Comparison of ENCODE assay signal across 22 cellular contexts in genomic region chr3:129615751-129616281, GRCh38. TPM values are rescaled to one million over a fixed set of nuclear protein-coding genes. Genes with fewer than 3 reads are reported as not detected.
DNase-seq lines count a peak whose midpoint lies in the region; ATAC-seq, FAIRE-seq and TF ChIP-seq lines count a peak whose summit lies in the region.
"Had no signal": no experiment of that assay in that cellular context is flagged by ENCODE, and none has a peak within 500 bp of the region (broad histone marks: within the 10 kb centered on the region; RNA-seq: fewer than 3 reads in every experiment).

No MANE protein-coding gene starts in this region.

- no peak for FAIRE-seq in kidney (lab: Jason Lieb, UNC)
- FAIRE-seq: GM12891 had no signal

- H3K27me3 Mint-ChIP-seq in chondrocyte (ENCODE audit: low read depth), result no peaks in the 10 kb centered on the region
- peaks cover 15% of the 10 kb centered on the region for H3K27me3 Mint-ChIP-seq in nephron progenitor cell (ENCODE audit: low read depth, poor library complexity)

- H4K91ac ChIP-seq in trophoblast cell (ENCODE audit: low read depth, low read length), result peak overlapping the region; percentile 34

- peak; percentile 80 for DNase-seq in chondrocyte (ENCODE audit: low spot score)
- DNase-seq in kidney, result peak; percentile 76
- no peak for DNase-seq in trophoblast cell
- peak; percentile 72 for DNase-seq in upper lobe of right lung
- no peak for DNase-seq in effector memory CD4-positive, alpha-beta T cell
- DNase-seq in glomerular visceral epithelial cell (ENCODE audit: extremely low spot score), result no peak
- no peak for DNase-seq in nephron progenitor cell
- DNase-seq: activated CD4-positive, alpha-beta T cell treated with anti-CD3 and anti-CD28 coated beads for 1 hour; activated naive CD4-positive, alpha-beta T cell; GDM1; mammary epithelial cell; NCI-H2029 treated with DMSO at 0.1 percent for 48 hours; NCI-H510A treated with DMSO at 0.1 percent for 48 hours; SHP77 treated with DMSO at 0.1 percent for 48 hours; stimulated activated CD4-positive, alpha-beta T cell treated with anti-CD3 and anti-CD28 coated beads, Interleukin-2, amount 100 ng/mL, for 24 hours; T-helper 9 cell had no signal

- H3K9ac ChIP-seq in kidney (ENCODE audit: low read length in 2 of 2) (no peak overlapping the region), trophoblast cell (ENCODE audit: low read length) (no peak overlapping the region)
- H3K9ac ChIP-seq: KMS-11 had no signal

- peak overlapping the region; percentile 29 for H2BK12ac ChIP-seq in trophoblast cell (ENCODE audit: low read length)

- H3K23ac ChIP-seq in trophoblast cell (ENCODE audit: low read length), result no peak overlapping the region

- H4K8ac ChIP-seq in trophoblast cell (ENCODE audit: low read depth, low read length), result no peak overlapping the region

- peaks cover 26% of the 10 kb centered on the region for H3K79me1 ChIP-seq in trophoblast cell (ENCODE audit: low read length)

- H4K12ac ChIP-seq in trophoblast cell (ENCODE audit: low read depth, low read length), result no peak overlapping the region

- peaks cover 7% of the 10 kb centered on the region for H3K79me2 ChIP-seq in trophoblast cell (ENCODE audit: control insufficient read depth, insufficient read depth, low read length, poor library complexity)

- H2AFZ ChIP-seq in trophoblast cell (ENCODE audit: insufficient read depth, low read length, poor library complexity), result no peak overlapping the region

- H3K27ac Mint-ChIP-seq in chondrocyte (ENCODE audit: unreplicated experiment) (no peak overlapping the region), nephron progenitor cell (no peak overlapping the region)

- H3K36me3 ChIP-seq in kidney (ENCODE audit: control insufficient read depth in 1 of 2, insufficient read depth in 2 of 2, low read length in 2 of 2) (no peaks in the 10 kb centered on the region), trophoblast cell (ENCODE audit: control insufficient read depth in 1 of 2, insufficient read depth in 2 of 2, low read length in 2 of 2) (no peaks in the 10 kb centered on the region), upper lobe of right lung (no peaks in the 10 kb centered on the region)
- no peaks in the 10 kb centered on the region for H3K36me3 ChIP-seq in effector memory CD4-positive, alpha-beta T cell (ENCODE audit: control insufficient read depth, insufficient read depth, low read length)
- H3K36me3 ChIP-seq: gastroesophageal sphincter had no signal

- no peak overlapping the region for H3K4ac ChIP-seq in trophoblast cell (ENCODE audit: low read depth, low read length)

- ATAC-seq in upper lobe of right lung (peak; percentile 55), GM21825 (IDR thresholded peaks at IDR 0.05; ENCODE audit: unreplicated experiment) (no peak)

- no peak overlapping the region for H2BK5ac ChIP-seq in trophoblast cell (ENCODE audit: low read depth, low read length, poor library complexity)

- no peak overlapping the region for H2AK5ac ChIP-seq in trophoblast cell (ENCODE audit: low read length)

- TF ChIP-seq CTCF in chondrocyte (IDR thresholded peaks at IDR 0.05) (no peak), kidney (IDR thresholded peaks at IDR 0.05; ENCODE audit: borderline replicate concordance, extremely low read depth, insufficient read depth) (no peak), upper lobe of right lung (IDR thresholded peaks at IDR 0.05) (no peak), nephron progenitor cell (IDR thresholded peaks at IDR 0.05) (no peak)

- no peak overlapping the region for H3K18ac ChIP-seq in trophoblast cell (ENCODE audit: low read length)

- WGBS in trophoblast cell (ENCODE audit: extremely low coverage, insufficient coverage, insufficient read length), result no CpG with 5 or more reads among the region's 8 CpGs

- H3K36me3 Mint-ChIP-seq in chondrocyte (ENCODE audit: low read depth) (no peaks in the 10 kb centered on the region), nephron progenitor cell (ENCODE audit: low read depth) (no peaks in the 10 kb centered on the region)

- H3K4me1 ChIP-seq in kidney (ENCODE audit: control insufficient read depth in 1 of 2, insufficient read depth in 1 of 2, low read depth in 1 of 2, low read length in 2 of 2) (peaks cover 0 to 39% of the 10 kb centered on the region in 2 donors), trophoblast cell (ENCODE audit: control insufficient read depth in 1 of 2, insufficient read depth in 2 of 2, low read length in 2 of 2) (peaks cover 29 to 34% of the 10 kb centered on the region in 2 experiments), upper lobe of right lung (peaks cover 73% of the 10 kb centered on the region)
- H3K4me1 ChIP-seq in effector memory CD4-positive, alpha-beta T cell (ENCODE audit: control insufficient read depth, insufficient read depth, low read length, poor library complexity, severe bottlenecking), result peaks cover 6% of the 10 kb centered on the region

- H3K27ac ChIP-seq in kidney (ENCODE audit: low read depth in 2 of 2, low read length in 2 of 2) (peak overlapping the region; percentile 71 to 83), trophoblast cell (ENCODE audit: low read depth, low read length) (no peak overlapping the region), upper lobe of right lung (peak overlapping the region; percentile 78)
- no peak overlapping the region for H3K27ac ChIP-seq in effector memory CD4-positive, alpha-beta T cell (ENCODE audit: insufficient read depth, low read length, poor library complexity, severe bottlenecking)
- H3K27ac ChIP-seq: HL-60, KMS-11 had no signal

- H3K4me3 ChIP-seq in kidney (ENCODE audit: low read length in 2 of 2), result no peak overlapping the region
- no peak overlapping the region for H3K4me3 ChIP-seq in trophoblast cell (ENCODE audit: low read depth, low read length)
- H3K4me3 ChIP-seq in upper lobe of right lung, result no peak overlapping the region
- no peak overlapping the region for H3K4me3 ChIP-seq in effector memory CD4-positive, alpha-beta T cell (ENCODE audit: insufficient read depth, low read depth, low read length, poor library complexity, severe bottlenecking)
- H3K4me3 ChIP-seq: gastroesophageal sphincter had no signal

- H3K27me3 ChIP-seq in trophoblast cell (ENCODE audit: insufficient read depth, low read length) (no peaks in the 10 kb centered on the region), upper lobe of right lung (no peaks in the 10 kb centered on the region)
- H3K27me3 ChIP-seq in effector memory CD4-positive, alpha-beta T cell (replicated peaks; ENCODE audit: control insufficient read depth, insufficient read depth, low read length, poor library complexity, severe bottlenecking), result no peaks in the 10 kb centered on the region
- H3K27me3 ChIP-seq: gastroesophageal sphincter had no signal

- H2BK120ac ChIP-seq in trophoblast cell (ENCODE audit: insufficient read depth, low read length, poor library complexity), result no peak overlapping the region

- H3K4me2 ChIP-seq in trophoblast cell (ENCODE audit: low read length), result no peak overlapping the region
- H3K4me2 ChIP-seq: KMS-11 had no signal

- no peaks in the 10 kb centered on the region for H3K9me3 ChIP-seq in kidney (ENCODE audit: control insufficient read depth in 1 of 2, low read length in 2 of 2)
- peaks cover 3% of the 10 kb centered on the region for H3K9me3 ChIP-seq in trophoblast cell (ENCODE audit: insufficient read depth, low read depth, low read length)
- no peaks in the 10 kb centered on the region for H3K9me3 ChIP-seq in upper lobe of right lung
- H3K9me3 ChIP-seq in effector memory CD4-positive, alpha-beta T cell (ENCODE audit: control insufficient read depth, low read length), result no peaks in the 10 kb centered on the region
- H3K9me3 ChIP-seq: gastroesophageal sphincter had no signal

- H3K4me1 Mint-ChIP-seq in chondrocyte (ENCODE audit: low read depth), result peaks cover 53% of the 10 kb centered on the region
- H3K4me1 Mint-ChIP-seq in nephron progenitor cell, result peaks cover 40% of the 10 kb centered on the region
- H3K4me1 Mint-ChIP-seq: nephron had no signal

- intact Hi-C loops in kidney (cut with DNase I), result no loop called here
- intact Hi-C loops in upper lobe of right lung (cut with DNase I), result no loop called here

- H3K4me3 Mint-ChIP-seq in chondrocyte (ENCODE audit: unreplicated experiment), result no peak overlapping the region
- no peak overlapping the region for H3K4me3 Mint-ChIP-seq in nephron progenitor cell
- H3K4me3 Mint-ChIP-seq: nephron had no signal

- H3K9me3 Mint-ChIP-seq in chondrocyte (ENCODE audit: low read depth) (no peaks in the 10 kb centered on the region), nephron progenitor cell (no peaks in the 10 kb centered on the region)
- H3K9me3 Mint-ChIP-seq: nephron had no signal

- no peak overlapping the region for H3K14ac ChIP-seq in trophoblast cell (ENCODE audit: low read length)

RNA-seq across cellular contexts. Expression of gene PLXND1, which starts 9.3 kb away (rescaled TPM):
- 267 to 284 TPM (median 270 TPM) in 3 replicates for total RNA-seq in chondrocyte
- 152 TPM for total RNA-seq in kidney
- polyA plus RNA-seq in kidney (ENCODE audit: insufficient read depth, low read depth, low replicate concordance), result 67.0 TPM
- 282 and 293 TPM in 2 replicates for polyA plus RNA-seq in trophoblast cell (2013)
- total RNA-seq in upper lobe of right lung, result 284 TPM

Comparison
In these comparisons a context has a peak if more than half of its experiments do, and no peak if none do; other contexts are left out.
1. DNase-seq: peak in chondrocyte (single experiment), kidney (single experiment) and upper lobe of right lung (single experiment); none in trophoblast cell (0 of 2), effector memory CD4-positive, alpha-beta T cell (0 of 3), glomerular visceral epithelial cell (single experiment) and nephron progenitor cell (single experiment).
2. H3K27ac ChIP-seq: peak in kidney (2 of 2) and upper lobe of right lung (single experiment); none in trophoblast cell (single experiment) and effector memory CD4-positive, alpha-beta T cell (single experiment).